25 cellular contexts compared by ENCODE assay signal in the genomic region with DNA sequence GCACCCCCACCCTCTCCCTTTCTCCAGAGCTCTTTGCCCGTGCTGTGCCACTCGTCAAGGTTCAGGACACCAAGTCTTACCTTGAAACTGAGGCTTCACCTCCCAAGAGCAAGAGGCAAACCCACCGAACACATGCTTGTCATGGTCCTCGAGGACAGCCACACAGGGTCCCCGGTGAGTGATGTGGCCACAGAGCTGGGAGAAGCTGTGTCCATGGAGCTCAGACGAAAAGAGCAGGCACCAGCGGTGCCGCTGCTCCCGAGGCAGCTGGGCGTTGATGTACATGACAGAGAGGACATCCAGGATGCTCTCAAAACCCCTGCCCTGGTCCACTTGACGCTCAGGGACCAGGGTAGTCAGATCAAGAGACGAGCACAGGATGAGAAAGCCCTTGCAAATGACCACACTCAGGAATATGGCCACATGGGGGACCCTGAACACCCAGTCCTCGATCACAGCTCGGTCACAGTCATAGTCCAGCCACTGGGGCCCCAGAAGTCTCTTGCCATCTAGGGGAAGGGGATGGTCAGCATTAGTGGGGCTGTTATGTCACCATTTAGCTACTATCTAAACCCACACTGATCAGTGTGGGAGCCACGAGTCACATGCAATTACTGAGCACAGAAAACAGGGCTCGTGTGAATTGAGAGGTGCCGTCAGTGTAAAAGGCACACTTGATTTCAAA.
"Had no signal": no experiment of that assay in that cellular context is flagged by ENCODE, and none has a peak within 500 bp of the region (broad histone marks: within the 10 kb centered on the region; RNA-seq: fewer than 3 reads in every experiment).

No MANE protein-coding gene starts in this region.

- H3K27ac ChIP-seq: Peyer's patch, RWPE1, SJSA1 had no signal

- H3K4me1 Mint-ChIP-seq: activated B cell treated with CpG ODN at 0.5 μM for 24 hours; activated T-helper 17 cell treated with anti-CD3 and anti-CD28 coated beads, Interleukin-2, amount 50 U/mL, for 72 hours; central memory CD8-positive, alpha-beta T cell had no signal

- H3K4me3 ChIP-seq: Peyer's patch, SJSA1 had no signal

- DNase-seq: activated B cell treated with CpG ODN at 0.5 μM for 24 hours; activated CD4-positive, alpha-beta memory T cell treated with anti-CD3 and anti-CD28 coated beads for 36 hours; activated CD4-positive, alpha-beta T cell treated with anti-CD3 and anti-CD28 coated beads, Interleukin-2, amount 10 ng/mL, durations not matched to agents 7 days and 5 days; activated gamma-delta T cell; activated naive CD4-positive, alpha-beta T cell treated with anti-CD3 and anti-CD28 coated beads for 36 hours; activated naive CD8-positive, alpha-beta T cell treated with anti-CD3 and anti-CD28 coated beads for 36 hours; activated T-cell treated with anti-CD3 and anti-CD28 coated beads, Interleukin-2, amount 50 U/mL, for 4 hours; Karpas-422; NCI-H1105 treated with DMSO at 0.1 percent for 48 hours; NCI-H1436 treated with DMSO at 0.1 percent for 48 hours; NCI-H187; NCI-H2081; NCI-H510A treated with DMSO at 0.1 percent for 48 hours; NCI-H69; NK-92 treated with Interleukin-12 subunit alpha and Interleukin-12 subunit beta, amount 100 ng/mL, for 24 hours; OCI-M1; SHP77; SW 1271; T-helper 9 cell had no signal

- H3K4me1 ChIP-seq: Peyer's patch, SJSA1 had no signal

- H3K9me3 Mint-ChIP-seq: activated B cell treated with CpG ODN at 0.5 μM for 24 hours; activated CD4-positive, alpha-beta memory T cell treated with anti-CD3 and anti-CD28 coated beads for 36 hours; activated CD4-positive, alpha-beta T cell treated with anti-CD3 and anti-CD28 coated beads, Interleukin-2, amount 10 ng/mL, durations not matched to agents 7 days and 5 days; activated naive CD4-positive, alpha-beta T cell treated with anti-CD3 and anti-CD28 coated beads for 36 hours; activated naive CD8-positive, alpha-beta T cell treated with anti-CD3 and anti-CD28 coated beads for 36 hours; activated T-cell treated with anti-CD3 and anti-CD28 coated beads, Interleukin-2, amount 50 U/mL, for 4 hours; activated T-helper 17 cell treated with anti-CD3 and anti-CD28 coated beads, Interleukin-2, amount 50 U/mL, for 72 hours; central memory CD8-positive, alpha-beta T cell had no signal

- H3K27me3 Mint-ChIP-seq: activated B cell treated with CpG ODN at 0.5 μM for 24 hours; activated CD4-positive, alpha-beta memory T cell treated with anti-CD3 and anti-CD28 coated beads for 36 hours; activated CD4-positive, alpha-beta T cell treated with anti-CD3 and anti-CD28 coated beads, Interleukin-2, amount 10 ng/mL, durations not matched to agents 7 days and 5 days; activated naive CD8-positive, alpha-beta T cell treated with anti-CD3 and anti-CD28 coated beads for 36 hours; activated T-helper 17 cell treated with anti-CD3 and anti-CD28 coated beads, Interleukin-2, amount 50 U/mL, for 72 hours; central memory CD8-positive, alpha-beta T cell had no signal

- H3K9me3 ChIP-seq: Peyer's patch, SJSA1 had no signal

- ATAC-seq: activated T-cell treated with anti-CD3 and anti-CD28 coated beads, Interleukin-2, amount 50 U/mL, for 4 hours; activated T-helper 17 cell treated with anti-CD3 and anti-CD28 coated beads, Interleukin-2, amount 50 U/mL, for 72 hours; SK-N-SH treated with all-trans-retinoic acid at 6 μM for 48 hours had no signal

- H3K27ac Mint-ChIP-seq: activated B cell treated with CpG ODN at 0.5 μM for 24 hours; activated CD4-positive, alpha-beta memory T cell treated with anti-CD3 and anti-CD28 coated beads for 36 hours; activated CD4-positive, alpha-beta T cell treated with anti-CD3 and anti-CD28 coated beads, Interleukin-2, amount 10 ng/mL, durations not matched to agents 7 days and 5 days; activated naive CD4-positive, alpha-beta T cell treated with anti-CD3 and anti-CD28 coated beads for 36 hours; activated naive CD8-positive, alpha-beta T cell treated with anti-CD3 and anti-CD28 coated beads for 36 hours; activated T-helper 17 cell treated with anti-CD3 and anti-CD28 coated beads, Interleukin-2, amount 50 U/mL, for 72 hours had no signal

- H3K27me3 ChIP-seq: Peyer's patch, SJSA1 had no signal

- H3K4me3 Mint-ChIP-seq: activated B cell treated with CpG ODN at 0.5 μM for 24 hours; activated CD4-positive, alpha-beta memory T cell treated with anti-CD3 and anti-CD28 coated beads for 36 hours; activated CD4-positive, alpha-beta T cell treated with anti-CD3 and anti-CD28 coated beads, Interleukin-2, amount 10 ng/mL, durations not matched to agents 7 days and 5 days; activated naive CD4-positive, alpha-beta T cell treated with anti-CD3 and anti-CD28 coated beads for 36 hours; activated naive CD8-positive, alpha-beta T cell treated with anti-CD3 and anti-CD28 coated beads for 36 hours; activated T-cell treated with anti-CD3 and anti-CD28 coated beads, Interleukin-2, amount 50 U/mL, for 4 hours; activated T-helper 17 cell treated with anti-CD3 and anti-CD28 coated beads, Interleukin-2, amount 50 U/mL, for 72 hours; central memory CD8-positive, alpha-beta T cell had no signal
